ENCODE assay signal across 18 cellular contexts in genomic region chr18:50805732-50806131, GRCh38. TPM values are rescaled to one million over a fixed set of nuclear protein-coding genes. Genes with fewer than 3 reads are reported as not detected.
DNase-seq lines count a peak whose midpoint lies in the region; ATAC-seq and TF ChIP-seq lines count a peak whose summit lies in the region.
"Had no signal": no experiment of that assay in that cellular context is flagged by ENCODE, and none has a peak within 500 bp of the region (broad histone marks: within the 10 kb centered on the region; RNA-seq: fewer than 3 reads in every experiment).

No MANE protein-coding gene starts in this region.

- peak; percentile 60 for ATAC-seq in upper lobe of right lung

- H3K36me3 ChIP-seq in breast epithelium (no peaks in the 10 kb centered on the region), upper lobe of right lung (no peaks in the 10 kb centered on the region)
- H3K36me3 ChIP-seq: ascending aorta, tibial artery had no signal

- TF ChIP-seq CTCF in MCF 10A (IDR thresholded peaks at IDR 0.05; ENCODE audit: unreplicated experiment) (no peak), breast epithelium (IDR thresholded peaks at IDR 0.05) (no peak), upper lobe of right lung (IDR thresholded peaks at IDR 0.05) (no peak)

- BruUV-seq in MCF 10A (replicated peaks; lab: Mats Ljungman, UMichigan): no TSS peak

- H3K9me3 Mint-ChIP-seq in MCF 10A (ENCODE audit: unreplicated experiment): no peaks in the 10 kb centered on the region

- H3K27ac ChIP-seq in breast epithelium: no peak overlapping the region
- H3K27ac ChIP-seq in upper lobe of right lung: no peak overlapping the region
- H3K27ac ChIP-seq: ascending aorta, SK-N-MC, skin epidermis, tibial artery, VCaP had no signal

- no peak for TF ChIP-seq POLR2A in breast epithelium (IDR thresholded peaks at IDR 0.05)

- no peaks in the 10 kb centered on the region for H3K27me3 ChIP-seq in breast epithelium
- peaks cover 6% of the 10 kb centered on the region for H3K27me3 ChIP-seq in upper lobe of right lung
- H3K27me3 ChIP-seq: ascending aorta had no signal

- H3K4me3 ChIP-seq in breast epithelium (no peak overlapping the region), upper lobe of right lung (no peak overlapping the region)
- H3K4me3 ChIP-seq: ascending aorta, SK-N-MC, skin epidermis, tibial artery had no signal

- H3K27me3 Mint-ChIP-seq in MCF 10A (ENCODE audit: insufficient read depth, unreplicated experiment): peaks cover 13% of the 10 kb centered on the region

- no peaks in the 10 kb centered on the region for H3K36me3 Mint-ChIP-seq in MCF 10A (ENCODE audit: insufficient read depth, unreplicated experiment)

- POLR2A ChIA-PET in MCF 10A (lab: Yijun Ruan, JAX): no interaction called here

- H3K4me3 Mint-ChIP-seq in MCF 10A (ENCODE audit: unreplicated experiment): no peak overlapping the region

- no peaks in the 10 kb centered on the region for H3K4me1 Mint-ChIP-seq in MCF 10A (ENCODE audit: insufficient read depth, unreplicated experiment)

- CTCF ChIA-PET in MCF 10A (lab: Yijun Ruan, JAX): interaction anchor here (0.6 kb wide), 1 partner anchor 15 kb away, joined by 3 read pairs; no protein-coding TSS in a partner anchor

- H3K4me1 ChIP-seq in breast epithelium (no peaks in the 10 kb centered on the region), upper lobe of right lung (no peaks in the 10 kb centered on the region)
- H3K4me1 ChIP-seq: ascending aorta, tibial artery had no signal

- peak; percentile 16 for DNase-seq in MCF 10A (ENCODE audit: unreplicated experiment)
- no peak for DNase-seq in breast epithelium (ENCODE audit: low spot score in 2 of 2)
- peak; percentile 56 for DNase-seq in SIG-M5 treated with dmso at 0.1 percent for 504 hours (lab: John Stamatoyannopoulos, UW; ENCODE audit: unreplicated experiment)
- DNase-seq in kidney glomerular epithelial cell (lab: John Stamatoyannopoulos, UW): peak; percentile 40
- DNase-seq in upper lobe of right lung: no peak
- no peak for DNase-seq in stimulated activated naive CD4-positive, alpha-beta T cell (lab: John Stamatoyannopoulos, UW)
- DNase-seq in OCI-M1 (lab: John Stamatoyannopoulos, UW): no peak
- DNase-seq in LoVo (ENCODE audit: low spot score): no peak
- DNase-seq: foreskin melanocyte, midbrain, NCI-H1048, NCI-H2171 treated with DMSO at 0.1 percent for 48 hours had no signal

- H3K27ac Mint-ChIP-seq in MCF 10A (ENCODE audit: low read depth, unreplicated experiment): no peak overlapping the region

- intact Hi-C loops in MCF 10A (cut with micrococcal nuclease) (no loop called here), breast epithelium (cut with DNase I; ENCODE audit: low total_unique reads) (no loop called here), upper lobe of right lung (cut with DNase I) (no loop called here)

- H3K9me3 ChIP-seq in breast epithelium: no peaks in the 10 kb centered on the region
- H3K9me3 ChIP-seq in upper lobe of right lung: no peaks in the 10 kb centered on the region
- H3K9me3 ChIP-seq: ascending aorta, tibial artery had no signal

RNA-seq across cellular contexts. Expression of gene MRO, which starts 14.1 kb away (rescaled TPM):
- total RNA-seq in MCF 10A (2022): not detected in 2 replicates
- total RNA-seq in breast epithelium: 1 to 10 TPM in 1 of 3 donors, under 1 TPM in 2; 0.59 to 3.0 (median 0.66) TPM
- 0.20 TPM for total RNA-seq in upper lobe of right lung
- total RNA-seq: osteocyte had no signal

Comparison
In these comparisons a context has a peak if more than half of its experiments do, and no peak if none do; other contexts are left out.
1. DNase-seq: peak in MCF 10A (single experiment), SIG-M5 treated with dmso at 0.1 percent for 504 hours (single experiment) and kidney glomerular epithelial cell (single experiment); none in breast epithelium (0 of 2), upper lobe of right lung (single experiment), stimulated activated naive CD4-positive, alpha-beta T cell (0 of 6), OCI-M1 (single experiment) and LoVo (single experiment).